ENCODE assay signal across 16 cellular contexts in the genomic region with DNA sequence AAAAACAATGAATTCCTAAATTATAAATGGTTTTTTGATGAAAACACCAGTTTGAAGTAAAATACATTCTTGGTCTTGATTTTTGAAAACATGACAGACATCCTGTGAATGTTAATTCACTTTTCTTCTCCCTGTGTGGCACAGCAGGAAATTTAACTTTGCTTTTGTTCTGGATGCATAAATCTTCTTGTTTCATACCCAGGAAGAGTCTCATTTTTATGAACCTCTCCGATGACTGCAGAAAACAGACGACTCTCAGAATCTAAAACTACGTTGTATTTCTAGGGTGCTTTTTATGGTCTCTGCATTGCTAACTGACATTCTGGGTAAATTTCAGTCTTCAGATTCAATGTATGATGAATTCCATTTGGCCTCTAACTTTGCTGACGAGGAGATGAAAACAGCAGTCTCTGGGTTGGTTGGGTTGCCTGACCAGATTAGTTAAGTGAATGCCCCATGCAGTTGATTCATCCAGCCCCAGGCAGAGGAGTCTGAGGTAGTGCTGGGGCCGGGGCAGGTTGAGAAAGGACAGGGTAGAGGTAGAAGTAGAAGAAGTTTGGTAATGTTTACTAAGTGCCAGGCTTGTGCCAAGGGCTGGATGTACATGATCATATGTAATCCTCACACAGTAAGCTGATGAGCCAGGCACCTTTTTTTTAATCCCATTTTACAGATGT. TPM values are rescaled to one million over a fixed set of nuclear protein-coding genes. Genes with fewer than 3 reads are reported as not detected.
A peak's percentile ranks its signal among the peaks of the same experiment; 100 is the strongest.
DNase-seq lines count a peak whose midpoint lies in the region; ATAC-seq and TF ChIP-seq lines count a peak whose summit lies in the region.
"Had no signal": no experiment of that assay in that cellular context is flagged by ENCODE, and none has a peak within 500 bp of the region (broad histone marks: within the 10 kb centered on the region; RNA-seq: fewer than 3 reads in every experiment).

No MANE protein-coding gene starts in this region.

- H3K4me1 Mint-ChIP-seq in activated naive CD8-positive, alpha-beta T cell treated with anti-CD3 and anti-CD28 coated beads, Interleukin-2, amount 10 ng/mL, durations not matched to agents 7 days and 5 days = peaks cover 14% of the 10 kb centered on the region

- H3K4me1 ChIP-seq in Karpas-422 (ENCODE audit: low read length) (peaks cover 87% of the 10 kb centered on the region), esophagus squamous epithelium (peaks cover 8 to 83% (median 39%) of the 10 kb centered on the region in 3 donors), thymus (ENCODE audit: control insufficient read depth, insufficient read depth, low read length) (peaks cover 34% of the 10 kb centered on the region)
- H3K4me1 ChIP-seq: thyroid gland had no signal

- no peak overlapping the region for H3K4me3 Mint-ChIP-seq in activated naive CD8-positive, alpha-beta T cell treated with anti-CD3 and anti-CD28 coated beads, Interleukin-2, amount 10 ng/mL, durations not matched to agents 7 days and 5 days

- no peak overlapping the region for H3K9ac ChIP-seq in Karpas-422 (ENCODE audit: low read length)

- no peaks in the 10 kb centered on the region for H3K9me2 ChIP-seq in Karpas-422 (replicated peaks; ENCODE audit: insufficient read depth, low read length)

- H3K27me3 Mint-ChIP-seq in activated naive CD8-positive, alpha-beta T cell treated with anti-CD3 and anti-CD28 coated beads, Interleukin-2, amount 10 ng/mL, durations not matched to agents 7 days and 5 days = no peaks in the 10 kb centered on the region

- no peak overlapping the region for H2AFZ ChIP-seq in Karpas-422 (ENCODE audit: low read length)

- ATAC-seq in activated naive CD8-positive, alpha-beta T cell treated with anti-CD3 and anti-CD28 coated beads, Interleukin-2, amount 10 ng/mL, durations not matched to agents 7 days and 5 days (ENCODE audit: low read depth) = no peak

- 52 to 62% methylated on average over 5 of the region's 5 CpGs for WGBS in esophagus squamous epithelium, 2 donors
- 96% methylated on average over 5 of the region's 5 CpGs for WGBS in thymus

- no peaks in the 10 kb centered on the region for H3K9me3 Mint-ChIP-seq in activated naive CD8-positive, alpha-beta T cell treated with anti-CD3 and anti-CD28 coated beads, Interleukin-2, amount 10 ng/mL, durations not matched to agents 7 days and 5 days

- peaks cover 10% of the 10 kb centered on the region; the same call in 1 of the 2 replicates for H3K79me2 ChIP-seq in Karpas-422 (ENCODE audit: low read length)

- intact Hi-C loops in esophagus squamous epithelium (cut with DNase I) = no loop called here

- peak overlapping the region; percentile 61 for H3K27ac Mint-ChIP-seq in activated naive CD8-positive, alpha-beta T cell treated with anti-CD3 and anti-CD28 coated beads, Interleukin-2, amount 10 ng/mL, durations not matched to agents 7 days and 5 days

- peaks cover 23% of the 10 kb centered on the region for H3K36me3 Mint-ChIP-seq in activated naive CD8-positive, alpha-beta T cell treated with anti-CD3 and anti-CD28 coated beads, Interleukin-2, amount 10 ng/mL, durations not matched to agents 7 days and 5 days

- no peak for TF ChIP-seq POLR2A in esophagus squamous epithelium (IDR thresholded peaks at IDR 0.05)

- H3K4me3 ChIP-seq in Karpas-422 (ENCODE audit: low read length) (no peak overlapping the region), esophagus squamous epithelium (no peak overlapping the region), thymus (ENCODE audit: low read length) (no peak overlapping the region)
- H3K4me3 ChIP-seq: thyroid gland had no signal

- H3K4me2 ChIP-seq in Karpas-422 (ENCODE audit: low read depth, low read length, poor library complexity, severe bottlenecking) = no peak overlapping the region

- H3K36me3 ChIP-seq in Karpas-422 (ENCODE audit: insufficient read depth, low read length) (peaks cover 9% of the 10 kb centered on the region), esophagus squamous epithelium (peaks cover 0 to 79% (median 10%) of the 10 kb centered on the region in 3 donors), thymus (ENCODE audit: control insufficient read depth, insufficient read depth) (peaks cover 12% of the 10 kb centered on the region)

- DNase-seq in Karpas-422 (no peak), esophagus squamous epithelium (lab: John Stamatoyannopoulos, UW) (no peak), ACHN (no peak), NCI-H1436 treated with DMSO at 0.1 percent for 48 hours (lab: John Stamatoyannopoulos, UW) (no peak)
- DNase-seq in activated naive CD8-positive, alpha-beta T cell treated with anti-CD3 and anti-CD28 coated beads, Interleukin-2, amount 10 ng/mL, durations not matched to agents 7 days and 5 days = no peak
- DNase-seq in activated CD8-positive, alpha-beta memory T cell treated with anti-CD3 and anti-CD28 coated beads, Interleukin-2, amount 50 U/mL, for 48 hours = no peak
- DNase-seq: activated gamma-delta T cell treated with Interleukin-2 at 50 U/mL for 16 hours; AML-193; DND-41; effector CD4-positive, alpha-beta T cell; NCI-H524 treated with DMSO at 0.1 percent for 48 hours; Right ventricle myocardium superior; stimulated activated CD4-positive, alpha-beta T cell treated with anti-CD3 and anti-CD28 coated beads, Interleukin-1b, Interleukin-23, amount 100 ng/mL, for 48 hours; stimulated activated naive CD4-positive, alpha-beta T cell; thyroid gland had no signal

- no peaks in the 10 kb centered on the region for H3K27me3 ChIP-seq in Karpas-422 (ENCODE audit: low read length)
- H3K27me3 ChIP-seq in esophagus squamous epithelium = no peaks in the 10 kb centered on the region
- H3K27me3 ChIP-seq in thymus (ENCODE audit: control insufficient read depth, insufficient read depth) = no peaks in the 10 kb centered on the region
- H3K27me3 ChIP-seq: thyroid gland had no signal

- no peaks in the 10 kb centered on the region for H4K20me1 ChIP-seq in Karpas-422 (ENCODE audit: insufficient read depth, low read depth, low read length)

- POLR2A ChIA-PET in activated naive CD8-positive, alpha-beta T cell treated with anti-CD3 and anti-CD28 coated beads, Interleukin-2, amount 10 ng/mL, durations not matched to agents 7 days and 5 days (lab: Charles Lee) = no interaction called here

- no peaks in the 10 kb centered on the region for H3K9me3 ChIP-seq in Karpas-422 (ENCODE audit: low read length)
- no peaks in the 10 kb centered on the region for H3K9me3 ChIP-seq in esophagus squamous epithelium
- no peaks in the 10 kb centered on the region for H3K9me3 ChIP-seq in thymus (ENCODE audit: control insufficient read depth)
- H3K9me3 ChIP-seq: thyroid gland had no signal

- H3K27ac ChIP-seq in Karpas-422 (ENCODE audit: low read length) = peak overlapping the region; percentile 84
- H3K27ac ChIP-seq in esophagus squamous epithelium = peak overlapping the region; percentile 25 to 85 (median 55)
- H3K27ac ChIP-seq in thymus (ENCODE audit: low read depth) = peak overlapping the region; percentile 49
- H3K27ac ChIP-seq: thyroid gland had no signal

- in situ Hi-C loops in ACHN (cut with HindIII; ENCODE audit: low pct_ligation_motif_present, low pct_unique_long_range_greater_than_20kb, low sequenced_read_pairs) = no loop called here

- TF ChIP-seq CTCF in esophagus squamous epithelium (IDR thresholded peaks at IDR 0.05) = no peak

RNA-seq across cellular contexts. Expression of gene TCP11L1, which starts 20.1 kb away (rescaled TPM):
- 20.9 and 23.7 TPM in 2 replicates for total RNA-seq in Karpas-422 (2014; rRNA removed; shearing (Covaris generic); ENCODE audit: low replicate concordance)
- 10 to 100 TPM; 21.2 to 21.5 TPM for total RNA-seq in activated naive CD8-positive, alpha-beta T cell treated with anti-CD3 and anti-CD28 coated beads, Interleukin-2, amount 10 ng/mL, durations not matched to agents 7 days and 5 days
- total RNA-seq in esophagus squamous epithelium = 10 to 100 TPM; 15.0 to 31.8 (median 17.7) TPM
- polyA plus RNA-seq in thymus = 7.3 TPM

RNA-seq across cellular contexts. Expression of gene DEPDC7, which starts 43.8 kb away (rescaled TPM):
- not detected in 2 replicates for total RNA-seq in Karpas-422 (2014; rRNA removed; shearing (Covaris generic); ENCODE audit: low replicate concordance)
- total RNA-seq in activated naive CD8-positive, alpha-beta T cell treated with anti-CD3 and anti-CD28 coated beads, Interleukin-2, amount 10 ng/mL, durations not matched to agents 7 days and 5 days = 1 to 10 TPM; 2.7 to 3.6 TPM
- 1 to 10 TPM; 2.3 to 9.7 (median 6.8) TPM for total RNA-seq in esophagus squamous epithelium
- 6.6 TPM for polyA plus RNA-seq in thymus
